1 cellular context compared by ENCODE assay signal in the genomic region with DNA sequence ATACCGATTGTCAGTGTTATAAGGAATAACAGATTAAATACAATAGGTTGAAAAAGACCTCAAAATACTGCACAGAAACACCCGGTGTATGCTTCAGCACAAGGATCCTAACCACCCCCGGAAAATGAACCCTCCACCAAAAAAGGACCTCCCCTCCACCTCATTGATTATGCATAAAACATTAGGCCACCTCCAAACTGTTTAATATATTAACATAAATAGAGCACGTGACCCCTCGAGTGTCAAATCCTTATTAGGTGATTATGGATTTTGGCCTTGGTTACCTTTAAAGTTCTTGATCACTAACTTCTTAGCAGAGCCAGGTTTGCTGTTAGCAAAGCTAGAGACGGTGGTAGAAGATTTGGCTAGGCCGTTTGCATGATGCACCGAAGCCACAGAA.
TF ChIP-seq lines count a peak whose summit lies in the region.

No MANE protein-coding gene starts in this region.

TF ChIP-seq in SK-N-SH, 30 proteins besides CTCF, POLR2A, EP300 and RAD21 (continued from another document):
- TF ChIP-seq TEAD4 (IDR thresholded peaks at IDR 0.05; ENCODE audit: borderline replicate concordance, insufficient read depth) (no peak), MXI1 (IDR thresholded peaks at IDR 0.05; ENCODE audit: low read depth, low read length) (peak; percentile 18; the same call in 1 of the 2 replicates)
- TF ChIP-seq, protein P1, sequence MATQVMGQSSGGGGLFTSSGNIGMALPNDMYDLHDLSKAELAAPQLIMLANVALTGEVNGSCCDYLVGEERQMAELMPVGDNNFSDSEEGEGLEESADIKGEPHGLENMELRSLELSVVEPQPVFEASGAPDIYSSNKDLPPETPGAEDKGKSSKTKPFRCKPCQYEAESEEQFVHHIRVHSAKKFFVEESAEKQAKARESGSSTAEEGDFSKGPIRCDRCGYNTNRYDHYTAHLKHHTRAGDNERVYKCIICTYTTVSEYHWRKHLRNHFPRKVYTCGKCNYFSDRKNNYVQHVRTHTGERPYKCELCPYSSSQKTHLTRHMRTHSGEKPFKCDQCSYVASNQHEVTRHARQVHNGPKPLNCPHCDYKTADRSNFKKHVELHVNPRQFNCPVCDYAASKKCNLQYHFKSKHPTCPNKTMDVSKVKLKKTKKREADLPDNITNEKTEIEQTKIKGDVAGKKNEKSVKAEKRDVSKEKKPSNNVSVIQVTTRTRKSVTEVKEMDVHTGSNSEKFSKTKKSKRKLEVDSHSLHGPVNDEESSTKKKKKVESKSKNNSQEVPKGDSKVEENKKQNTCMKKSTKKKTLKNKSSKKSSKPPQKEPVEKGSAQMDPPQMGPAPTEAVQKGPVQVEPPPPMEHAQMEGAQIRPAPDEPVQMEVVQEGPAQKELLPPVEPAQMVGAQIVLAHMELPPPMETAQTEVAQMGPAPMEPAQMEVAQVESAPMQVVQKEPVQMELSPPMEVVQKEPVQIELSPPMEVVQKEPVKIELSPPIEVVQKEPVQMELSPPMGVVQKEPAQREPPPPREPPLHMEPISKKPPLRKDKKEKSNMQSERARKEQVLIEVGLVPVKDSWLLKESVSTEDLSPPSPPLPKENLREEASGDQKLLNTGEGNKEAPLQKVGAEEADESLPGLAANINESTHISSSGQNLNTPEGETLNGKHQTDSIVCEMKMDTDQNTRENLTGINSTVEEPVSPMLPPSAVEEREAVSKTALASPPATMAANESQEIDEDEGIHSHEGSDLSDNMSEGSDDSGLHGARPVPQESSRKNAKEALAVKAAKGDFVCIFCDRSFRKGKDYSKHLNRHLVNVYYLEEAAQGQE (IDR thresholded peaks at IDR 0.05; ENCODE audit: low read depth, low read length), result no peak
